8 cellular contexts compared by ENCODE assay signal in the genomic region with DNA sequence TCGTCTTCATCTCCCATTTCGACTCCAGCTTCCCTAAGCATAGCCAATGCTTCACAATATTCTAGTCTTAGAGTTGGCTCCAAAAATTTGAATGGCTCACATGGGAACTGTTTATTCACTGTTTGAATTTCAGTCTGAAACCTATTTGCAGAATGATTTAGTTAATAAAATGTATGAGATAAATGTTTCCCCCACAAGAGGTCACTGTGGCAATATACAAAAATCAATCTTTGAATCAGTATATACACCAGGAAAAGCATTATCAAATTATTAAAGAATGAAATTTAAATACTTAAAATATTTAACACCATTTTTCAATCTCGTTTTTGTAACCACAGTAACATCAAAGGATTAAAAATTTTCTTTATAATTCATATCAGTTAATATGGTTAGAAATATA. TPM values are rescaled to one million over a fixed set of nuclear protein-coding genes. Genes with fewer than 3 reads are reported as not detected.
A peak's percentile ranks its signal among the peaks of the same experiment; 100 is the strongest.
DNase-seq lines count a peak whose midpoint lies in the region; ATAC-seq and TF ChIP-seq lines count a peak whose summit lies in the region.

No MANE protein-coding gene starts in this region.

- H2AFZ ChIP-seq in Karpas-422 (ENCODE audit: low read length): no peak overlapping the region

- intact Hi-C loops in spleen (cut with DNase I; ENCODE audit: low total_unique reads) (loop anchor here (5.0 kb wide), 1 partner anchor 466 kb away; no protein-coding TSS in a partner anchor), left cardiac atrium (cut with DNase I) (loop anchor here in 1 of 2 donors (2.0 to 10.0 kb wide), 2 partner anchors 209 to 461 kb away; no protein-coding TSS in a partner anchor), cardiac septum (cut with DNase I) (loop anchor here (2.0 to 10.0 kb wide), 3 partner anchors 199 to 1921 kb away; a partner anchor contains a TSS)

- H4K20me1 ChIP-seq in DOHH2 (ENCODE audit: control insufficient read depth, insufficient read depth, low read depth, low read length): no peaks in the 10 kb centered on the region
- H4K20me1 ChIP-seq in Karpas-422 (ENCODE audit: insufficient read depth, low read depth, low read length): no peaks in the 10 kb centered on the region

- WGBS in spleen, 5 donors: 52 to 62% (median 56%) methylated on average over 3 of the region's 3 CpGs

- peak; percentile 78 for DNase-seq in Karpas-422
- peak; percentile 14 for DNase-seq in SKM-1 (lab: John Stamatoyannopoulos, UW; ENCODE audit: unreplicated experiment)
- DNase-seq in foreskin fibroblast: peak in 1 of 2 donors; percentile 53
- no peak for DNase-seq in spleen
- no peak for DNase-seq in left cardiac atrium
- DNase-seq in HuH-7.5 (ENCODE audit: low spot score): no peak
- DNase-seq in cardiac septum (ENCODE audit: low spot score): no peak

- H3K36me3 ChIP-seq in DOHH2 (ENCODE audit: control insufficient read depth, low read length) (peaks cover 53% of the 10 kb centered on the region), Karpas-422 (ENCODE audit: insufficient read depth, low read length) (peaks cover 40% of the 10 kb centered on the region; the same call in 1 of the 2 replicates), spleen (peaks cover 0 to 62% (median 18%) of the 10 kb centered on the region in 6 donors)

- H3K4me3 ChIP-seq in DOHH2 (ENCODE audit: low read length): no peak overlapping the region
- H3K4me3 ChIP-seq in Karpas-422 (ENCODE audit: low read length): no peak overlapping the region
- no peak overlapping the region for H3K4me3 ChIP-seq in foreskin fibroblast (ENCODE audit: low read depth in 1 of 2, low read length in 2 of 2)
- H3K4me3 ChIP-seq in spleen: no peak overlapping the region

- H3K79me2 ChIP-seq in DOHH2 (ENCODE audit: control insufficient read depth, low read length): no peaks in the 10 kb centered on the region
- 0 out of 2 replicates have a peak, but pooled peaks cover 2% of the 10 kb centered on the region for H3K79me2 ChIP-seq in Karpas-422 (ENCODE audit: low read length)

- H3K9me2 ChIP-seq in DOHH2 (replicated peaks; ENCODE audit: control insufficient read depth, low read length) (no peaks in the 10 kb centered on the region), Karpas-422 (replicated peaks; ENCODE audit: insufficient read depth, low read length) (no peaks in the 10 kb centered on the region)

- ATAC-seq in left cardiac atrium: no peak

- no peak for TF ChIP-seq POLR2A in spleen (IDR thresholded peaks at IDR 0.05)

- TF ChIP-seq CTCF in DOHH2 (IDR thresholded peaks at IDR 0.05; ENCODE audit: low read depth, low read length, poor library complexity, severe bottlenecking) (peak; percentile 41), foreskin fibroblast (IDR thresholded peaks at IDR 0.05; ENCODE audit: low read depth, low read length) (peak; percentile 7), spleen (IDR thresholded peaks at IDR 0.05 in 8 of 11, conservative IDR thresholded peaks at IDR 0.05 in 3 of 11) (peak in 10 of 11 experiments; percentile 25 to 63 (median 54))

- no peak overlapping the region for H3K4me2 ChIP-seq in DOHH2 (ENCODE audit: low read length)
- no peak overlapping the region for H3K4me2 ChIP-seq in Karpas-422 (ENCODE audit: low read depth, low read length, poor library complexity, severe bottlenecking)

- H3K9me3 ChIP-seq in DOHH2 (ENCODE audit: control insufficient read depth, insufficient read depth, low read length): no peaks in the 10 kb centered on the region
- H3K9me3 ChIP-seq in Karpas-422 (ENCODE audit: low read length): no peaks in the 10 kb centered on the region
- H3K9me3 ChIP-seq in spleen: no peaks in the 10 kb centered on the region

- H3K27me3 ChIP-seq in DOHH2 (ENCODE audit: control insufficient read depth, low read length) (no peaks in the 10 kb centered on the region), Karpas-422 (ENCODE audit: low read length) (no peaks in the 10 kb centered on the region), spleen (replicated peaks in 1 of 7) (no peaks in the 10 kb centered on the region)

- peak overlapping the region; percentile 33 for H3K27ac ChIP-seq in DOHH2 (ENCODE audit: low read depth, low read length)
- H3K27ac ChIP-seq in Karpas-422 (ENCODE audit: low read length): peak overlapping the region; percentile 28; the same call in 1 of the 2 replicates
- H3K27ac ChIP-seq in spleen: peak overlapping the region in 3 of 8 donors; percentile 13 to 41 (median 37)

- peaks cover 20% of the 10 kb centered on the region for H3K4me1 ChIP-seq in DOHH2 (ENCODE audit: control insufficient read depth, low read length)
- H3K4me1 ChIP-seq in Karpas-422 (ENCODE audit: low read length): peaks cover 24% of the 10 kb centered on the region
- H3K4me1 ChIP-seq in spleen: peaks cover 0 to 24% (median 2%) of the 10 kb centered on the region in 6 donors

- H3F3A ChIP-seq in DOHH2 (ENCODE audit: control insufficient read depth, insufficient read depth): peaks cover 24% of the 10 kb centered on the region

- no peak overlapping the region for H3K9ac ChIP-seq in Karpas-422 (ENCODE audit: low read length)

RNA-seq across cellular contexts. Expression of a gene that starts 40.0 kb away (rescaled TPM):
- 35.4 and 48.3 TPM in 2 replicates for total RNA-seq in Karpas-422 (2014; rRNA removed; shearing (Covaris generic); ENCODE audit: low replicate concordance)
- 10 to 100 TPM; 10.4 to 17.9 (median 13.1) TPM for total RNA-seq in spleen
- 10 to 100 TPM in 2 of 3 donors, 1 to 10 TPM in 1; 4.9 to 12.6 (median 10.2) TPM for polyA plus RNA-seq in spleen
- total RNA-seq in left cardiac atrium: 1 to 10 TPM; 7.7 to 9.2 TPM
- 6.5 TPM for total RNA-seq in cardiac septum

Comparison
In these comparisons a context has a peak if more than half of its experiments do, and no peak if none do; other contexts are left out.
1. DNase-seq: peak in Karpas-422 (single experiment) and SKM-1 (single experiment); none in spleen (single experiment), left cardiac atrium (single experiment), HuH-7.5 (single experiment) and cardiac septum (single experiment).
2. Peak in every context shown above with its lines, with median percentiles within 50 percentile points of each other: CTCF ChIP-seq.